Comparison of ENCODE assay signal across 8 cellular contexts in genomic region chr21:45074048-45074817, GRCh38.
DNase-seq lines count a peak whose midpoint lies in the region; ATAC-seq and TF ChIP-seq lines count a peak whose summit lies in the region.

Gene ADARB1, plus strand, starts transcription at chr21:45074580. Its CDS starts 97,077 bp downstream, at chr21:45171657.

- ATAC-seq in HG02798 (IDR thresholded peaks at IDR 0.05; ENCODE audit: poor library complexity, unreplicated experiment): peak; percentile 76
- peak; percentile 84 for ATAC-seq in stimulated activated memory B cell treated with anti-CD40 and anti-IgM and Interleukin-4, amounts not matched to agents 10 μg/mL and 1 μg/mL and 100 μg/mL, for 72 hours

- no peaks in the 10 kb centered on the region for H3K9me3 Mint-ChIP-seq in stimulated activated memory B cell treated with anti-CD40 and anti-IgM and Interleukin-4, amounts not matched to agents 10 μg/mL and 1 μg/mL and 100 μg/mL, for 72 hours

- H3K4me1 Mint-ChIP-seq in stimulated activated memory B cell treated with anti-CD40 and anti-IgM and Interleukin-4, amounts not matched to agents 10 μg/mL and 1 μg/mL and 100 μg/mL, for 72 hours: peaks cover 37% of the 10 kb centered on the region

- DNase-seq in GM12865 (ENCODE audit: low read depth) (peak; percentile 69), NCI-H748 (lab: John Stamatoyannopoulos, UW; ENCODE audit: unreplicated experiment) (peak; percentile 85), activated T-cell treated with anti-CD3 and anti-CD28 coated beads for 24 hours (ENCODE audit: low read depth) (peak; percentile 51), epidermal melanocyte (ENCODE audit: insufficient read length, low spot score) (peak; percentile 82), midbrain (lab: John Stamatoyannopoulos, UW) (peak; percentile 60), NCI-H2029 (lab: John Stamatoyannopoulos, UW) (no peak)

- peak within 1 kb of the TSS; percentile 61 for H3K4me3 ChIP-seq in GM12865 (ENCODE audit: low read depth, low read length)

- TF ChIP-seq CTCF in GM12865 (IDR thresholded peaks at IDR 0.05; ENCODE audit: insufficient read depth, low read depth, low read length, missing control alignments): no peak

- H3K27me3 Mint-ChIP-seq in stimulated activated memory B cell treated with anti-CD40 and anti-IgM and Interleukin-4, amounts not matched to agents 10 μg/mL and 1 μg/mL and 100 μg/mL, for 72 hours: no peaks in the 10 kb centered on the region

- peaks cover 6% of the 10 kb centered on the region for H3K36me3 Mint-ChIP-seq in stimulated activated memory B cell treated with anti-CD40 and anti-IgM and Interleukin-4, amounts not matched to agents 10 μg/mL and 1 μg/mL and 100 μg/mL, for 72 hours

- peak within 1 kb of the TSS; percentile 91 for H3K4me3 Mint-ChIP-seq in stimulated activated memory B cell treated with anti-CD40 and anti-IgM and Interleukin-4, amounts not matched to agents 10 μg/mL and 1 μg/mL and 100 μg/mL, for 72 hours

- H3K27ac Mint-ChIP-seq in stimulated activated memory B cell treated with anti-CD40 and anti-IgM and Interleukin-4, amounts not matched to agents 10 μg/mL and 1 μg/mL and 100 μg/mL, for 72 hours: peak within 1 kb of the TSS; percentile 87
